In the genomic region with DNA sequence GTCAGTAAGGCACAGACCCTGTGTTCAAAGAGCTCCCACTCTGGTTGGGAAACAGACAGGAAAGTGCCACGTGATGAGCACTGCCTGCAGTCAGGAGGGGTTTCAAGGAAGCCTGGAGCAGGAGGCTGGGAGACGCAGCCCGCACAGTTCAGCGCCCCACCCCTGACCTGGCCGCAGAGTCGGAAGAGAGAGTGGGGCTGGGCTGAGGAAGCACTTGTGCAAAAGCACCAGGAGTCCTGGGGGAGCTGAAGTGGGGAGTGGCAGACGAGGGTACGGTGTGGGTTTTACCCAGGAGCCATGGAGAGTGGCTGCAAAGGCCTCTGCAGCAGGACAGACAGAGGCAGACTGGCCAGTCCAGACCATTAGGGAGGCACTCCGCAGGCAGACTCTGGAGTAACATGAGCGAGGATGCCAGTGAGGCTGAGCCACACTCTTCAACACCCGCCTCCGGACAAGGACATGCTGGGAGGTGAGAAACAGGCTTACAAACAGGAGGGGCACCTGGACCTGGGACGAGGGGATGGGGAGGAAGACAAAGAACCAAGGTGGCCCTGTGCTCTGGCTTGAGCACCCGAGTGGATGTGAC, we compare ENCODE assay signal across 12 cellular contexts.
DNase-seq lines count a peak whose midpoint lies in the region; ATAC-seq and TF ChIP-seq lines count a peak whose summit lies in the region.
"Had no signal": no experiment of that assay in that cellular context is flagged by ENCODE, and none has a peak within 500 bp of the region (broad histone marks: within the 10 kb centered on the region; RNA-seq: fewer than 3 reads in every experiment).

No MANE protein-coding gene starts in this region.

- peaks cover 5% of the 10 kb centered on the region for H3K27me3 Mint-ChIP-seq in GM23338 (ENCODE audit: insufficient read depth, low read depth, poor library complexity)
- no peaks in the 10 kb centered on the region for H3K27me3 Mint-ChIP-seq in activated naive CD8-positive, alpha-beta T cell treated with anti-CD3 and anti-CD28 coated beads for 36 hours
- no peaks in the 10 kb centered on the region for H3K27me3 Mint-ChIP-seq in naive thymus-derived CD8-positive, alpha-beta T cell

- H3K4me2 ChIP-seq in GM23338: no peak overlapping the region

- H3K9me3 Mint-ChIP-seq in GM23338: no peaks in the 10 kb centered on the region
- H3K9me3 Mint-ChIP-seq in activated naive CD8-positive, alpha-beta T cell treated with anti-CD3 and anti-CD28 coated beads for 36 hours: no peaks in the 10 kb centered on the region
- no peaks in the 10 kb centered on the region for H3K9me3 Mint-ChIP-seq in naive thymus-derived CD8-positive, alpha-beta T cell

- POLR2A ChIA-PET in naive thymus-derived CD8-positive, alpha-beta T cell (lab: Charles Lee): interaction anchor here (0.8 to 18.4 kb wide), 10 partner anchors 12 to 86 kb away, joined by 3 to 408 read pairs (median 20); partner anchors contain the start of gene CCDC88C
- POLR2A ChIA-PET in GM10248 (lab: Yijun Ruan, JAX): no interaction called here

- no peak overlapping the region for H3K27ac ChIP-seq in GM23338 (ENCODE audit: low read depth)
- H3K27ac ChIP-seq in brain microvascular endothelial cell: no peak overlapping the region

- peak overlapping the region; percentile 26; the same call in 1 of the 2 replicates for H3K27ac Mint-ChIP-seq in GM23338
- peak overlapping the region; percentile 81 for H3K27ac Mint-ChIP-seq in activated naive CD8-positive, alpha-beta T cell treated with anti-CD3 and anti-CD28 coated beads for 36 hours
- H3K27ac Mint-ChIP-seq in naive thymus-derived CD8-positive, alpha-beta T cell: peak overlapping the region; percentile 95 to 99 (median 98)

- H3K27me3 ChIP-seq in GM23338 (ENCODE audit: insufficient read depth) (no peaks in the 10 kb centered on the region), brain microvascular endothelial cell (replicated peaks) (no peaks in the 10 kb centered on the region)

- H3K4me3 ChIP-seq in GM23338: no peak overlapping the region
- H3K4me3 ChIP-seq in brain microvascular endothelial cell (ENCODE audit: low read depth, low read length): no peak overlapping the region

- H3K36me3 ChIP-seq in GM23338 (ENCODE audit: insufficient read depth): no peaks in the 10 kb centered on the region; the same call in 1 of the 2 replicates
- no peaks in the 10 kb centered on the region for H3K36me3 ChIP-seq in brain microvascular endothelial cell (replicated peaks)

- H4K20me1 ChIP-seq in GM23338 (replicated peaks; ENCODE audit: insufficient read depth): no peaks in the 10 kb centered on the region

- no peak overlapping the region for H3K4me3 Mint-ChIP-seq in GM23338
- H3K4me3 Mint-ChIP-seq in activated naive CD8-positive, alpha-beta T cell treated with anti-CD3 and anti-CD28 coated beads for 36 hours: no peak overlapping the region
- H3K4me3 Mint-ChIP-seq in naive thymus-derived CD8-positive, alpha-beta T cell: peak overlapping the region; percentile 11 to 87 (median 62)

- H3K9me2 ChIP-seq in GM23338 (ENCODE audit: insufficient read depth): no peaks in the 10 kb centered on the region

- no peaks in the 10 kb centered on the region for H3F3A ChIP-seq in GM23338 (replicated peaks; ENCODE audit: low read depth)

- in situ Hi-C loops in brain microvascular endothelial cell (cut with HindIII; ENCODE audit: low pct_ligation_motif_present, low sequenced_read_pairs): no loop called here

- DNase-seq in CD1c-positive myeloid dendritic cell (ENCODE audit: extremely low spot score): peak; percentile 17
- no peak for DNase-seq in GM23338 (ENCODE audit: low spot score)
- DNase-seq in activated naive CD8-positive, alpha-beta T cell treated with anti-CD3 and anti-CD28 coated beads for 36 hours: no peak
- no peak for DNase-seq in naive thymus-derived CD8-positive, alpha-beta T cell
- no peak for DNase-seq in brain microvascular endothelial cell
- DNase-seq in NCI-H1105 (lab: John Stamatoyannopoulos, UW): no peak
- DNase-seq in GM10248 (ENCODE audit: extremely low spot score): no peak
- DNase-seq in pons (ENCODE audit: low spot score): no peak
- DNase-seq: foreskin fibroblast, GF-D8, H7, NCI-H2029 had no signal

- H2AFZ ChIP-seq in GM23338: no peak overlapping the region

- peaks cover 2% of the 10 kb centered on the region; the same call in 2 of the 3 replicates for H3K4me1 Mint-ChIP-seq in GM23338
- H3K4me1 Mint-ChIP-seq in activated naive CD8-positive, alpha-beta T cell treated with anti-CD3 and anti-CD28 coated beads for 36 hours: peaks cover 89% of the 10 kb centered on the region
- peaks cover 73 to 96% (median 87%) of the 10 kb centered on the region in 4 donors for H3K4me1 Mint-ChIP-seq in naive thymus-derived CD8-positive, alpha-beta T cell

- ATAC-seq in GM23338: peak; percentile 11; the same call in 1 of the 3 replicates
- ATAC-seq in naive thymus-derived CD8-positive, alpha-beta T cell: no peak

- peaks cover 10% of the 10 kb centered on the region; the same call in 2 of the 3 replicates for H3K36me3 Mint-ChIP-seq in GM23338 (ENCODE audit: low read depth)
- H3K36me3 Mint-ChIP-seq in activated naive CD8-positive, alpha-beta T cell treated with anti-CD3 and anti-CD28 coated beads for 36 hours: peaks cover 36% of the 10 kb centered on the region
- H3K36me3 Mint-ChIP-seq in naive thymus-derived CD8-positive, alpha-beta T cell: peaks cover 0 to 62% (median 5%) of the 10 kb centered on the region in 3 donors

- CTCF ChIA-PET in GM10248 (lab: Yijun Ruan, JAX): interaction anchor here (1.1 to 14.0 kb wide), 4 partner anchors 6 to 90 kb away, joined by 3 to 180 read pairs (median 69); partner anchors contain the start of gene CCDC88C

- H3K79me2 ChIP-seq in GM23338 (replicated peaks; ENCODE audit: insufficient read depth): no peaks in the 10 kb centered on the region

- H3K4me1 ChIP-seq in GM23338 (ENCODE audit: insufficient read depth): no peaks in the 10 kb centered on the region

- no peak for TF ChIP-seq CTCF in GM23338 (conservative IDR thresholded peaks at IDR 0.05; ENCODE audit: low read depth in 2 of 2)
- no peak for TF ChIP-seq CTCF in brain microvascular endothelial cell (IDR thresholded peaks at IDR 0.05; ENCODE audit: low read depth, low read length, missing control alignments)
- TF ChIP-seq CTCF in GM10248 (IDR thresholded peaks at IDR 0.05; ENCODE audit: control extremely low read depth, extremely low read depth, low read depth, missing control alignments): no peak

TF ChIP-seq in GM23338, 12 proteins besides CTCF, POLR2A, EP300 and RAD21:
- no peak for TF ChIP-seq ZNF331 (CRISPR knock-in tag; IDR thresholded peaks at IDR 0.05; ENCODE audit: low read depth)
- TF ChIP-seq, protein P1, sequence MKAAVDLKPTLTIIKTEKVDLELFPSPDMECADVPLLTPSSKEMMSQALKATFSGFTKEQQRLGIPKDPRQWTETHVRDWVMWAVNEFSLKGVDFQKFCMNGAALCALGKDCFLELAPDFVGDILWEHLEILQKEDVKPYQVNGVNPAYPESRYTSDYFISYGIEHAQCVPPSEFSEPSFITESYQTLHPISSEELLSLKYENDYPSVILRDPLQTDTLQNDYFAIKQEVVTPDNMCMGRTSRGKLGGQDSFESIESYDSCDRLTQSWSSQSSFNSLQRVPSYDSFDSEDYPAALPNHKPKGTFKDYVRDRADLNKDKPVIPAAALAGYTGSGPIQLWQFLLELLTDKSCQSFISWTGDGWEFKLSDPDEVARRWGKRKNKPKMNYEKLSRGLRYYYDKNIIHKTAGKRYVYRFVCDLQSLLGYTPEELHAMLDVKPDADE (IDR thresholded peaks at IDR 0.05): no peak
- TF ChIP-seq ZNF114 (CRISPR knock-in tag; IDR thresholded peaks at IDR 0.05): no peak
- TF ChIP-seq STAT1 (IDR thresholded peaks at IDR 0.05; ENCODE audit: unreplicated experiment): no peak
- no peak for TF ChIP-seq EZH2phosphoT487 (IDR thresholded peaks at IDR 0.05; ENCODE audit: unreplicated experiment)
- TF ChIP-seq EZH2 (IDR thresholded peaks at IDR 0.05; ENCODE audit: low read depth, unreplicated experiment): no peak

Comparison
In these comparisons a context has a peak if more than half of its experiments do, and no peak if none do; other contexts are left out.
1. H3K27ac Mint-ChIP-seq: peak in every context shown above with its lines; median percentile 98 in naive thymus-derived CD8-positive, alpha-beta T cell; 81 in activated naive CD8-positive, alpha-beta T cell treated with anti-CD3 and anti-CD28 coated beads for 36 hours; 26 in GM23338.
2. H3K4me3 Mint-ChIP-seq: peak in naive thymus-derived CD8-positive, alpha-beta T cell (10 of 10); none in GM23338 (single experiment) and activated naive CD8-positive, alpha-beta T cell treated with anti-CD3 and anti-CD28 coated beads for 36 hours (single experiment).